In genomic region chr2:232042911-232043564, GRCh38 we compare ENCODE assay signal across 1 cellular context.
TF ChIP-seq lines count a peak whose summit lies in the region.

No MANE protein-coding gene starts in this region.

TF ChIP-seq in IMR-90, 13 proteins besides CTCF, POLR2A, EP300 and RAD21:
- TF ChIP-seq RCOR1 (IDR thresholded peaks at IDR 0.05; ENCODE audit: insufficient replicate concordance, low read length): no peak
- TF ChIP-seq USF2 (IDR thresholded peaks at IDR 0.05; ENCODE audit: low read depth, low read length): 0 out of 2 replicates have a peak, but pooled peaks have one; percentile 24
TF ChIP-seq in IMR-90: peak in this region for 1.
